Comparison of ENCODE assay signal across 1 cellular context in the genomic region with DNA sequence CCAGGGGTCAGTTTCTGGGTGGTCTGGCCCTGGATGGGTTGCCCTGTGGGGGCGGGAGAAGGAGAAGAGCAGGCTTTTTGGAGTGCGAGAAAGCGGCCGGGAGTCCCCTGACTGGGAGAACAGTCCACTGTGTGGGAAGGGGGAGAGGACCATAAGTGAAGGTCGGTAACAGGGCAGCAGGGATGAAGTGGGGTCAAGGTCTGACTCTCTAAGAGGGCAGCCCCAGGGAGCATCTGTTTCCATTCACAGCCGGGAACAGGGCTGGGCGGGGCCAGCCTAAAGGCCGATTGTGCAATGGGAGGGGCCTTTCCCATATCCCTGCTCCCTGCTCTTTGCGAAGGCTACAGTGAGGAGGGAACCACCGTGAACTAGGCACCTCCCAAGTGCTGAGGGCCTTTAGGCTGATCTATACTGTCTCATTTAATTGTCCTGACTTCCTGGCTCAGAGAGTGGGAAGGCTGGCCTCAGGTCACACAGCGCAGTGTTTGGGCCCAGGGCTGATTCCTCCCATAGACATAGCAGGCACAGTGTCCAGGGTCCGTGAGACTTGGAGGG.
A peak's percentile ranks its signal among the peaks of the same experiment; 100 is the strongest.
TF ChIP-seq lines count a peak whose summit lies in the region.

No MANE protein-coding gene starts in this region.

TF ChIP-seq in HepG2, 621 proteins besides CTCF, POLR2A, EP300 and RAD21 (continues in another document):
- TF ChIP-seq, protein P1, sequence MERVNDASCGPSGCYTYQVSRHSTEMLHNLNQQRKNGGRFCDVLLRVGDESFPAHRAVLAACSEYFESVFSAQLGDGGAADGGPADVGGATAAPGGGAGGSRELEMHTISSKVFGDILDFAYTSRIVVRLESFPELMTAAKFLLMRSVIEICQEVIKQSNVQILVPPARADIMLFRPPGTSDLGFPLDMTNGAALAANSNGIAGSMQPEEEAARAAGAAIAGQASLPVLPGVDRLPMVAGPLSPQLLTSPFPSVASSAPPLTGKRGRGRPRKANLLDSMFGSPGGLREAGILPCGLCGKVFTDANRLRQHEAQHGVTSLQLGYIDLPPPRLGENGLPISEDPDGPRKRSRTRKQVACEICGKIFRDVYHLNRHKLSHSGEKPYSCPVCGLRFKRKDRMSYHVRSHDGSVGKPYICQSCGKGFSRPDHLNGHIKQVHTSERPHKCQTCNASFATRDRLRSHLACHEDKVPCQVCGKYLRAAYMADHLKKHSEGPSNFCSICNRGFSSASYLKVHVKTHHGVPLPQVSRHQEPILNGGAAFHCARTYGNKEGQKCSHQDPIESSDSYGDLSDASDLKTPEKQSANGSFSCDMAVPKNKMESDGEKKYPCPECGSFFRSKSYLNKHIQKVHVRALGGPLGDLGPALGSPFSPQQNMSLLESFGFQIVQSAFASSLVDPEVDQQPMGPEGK (CRISPR knock-in tag; IDR thresholded peaks at IDR 0.05): peak; percentile 60; the same call in 1 of the 2 replicates
- TF ChIP-seq, protein P2, sequence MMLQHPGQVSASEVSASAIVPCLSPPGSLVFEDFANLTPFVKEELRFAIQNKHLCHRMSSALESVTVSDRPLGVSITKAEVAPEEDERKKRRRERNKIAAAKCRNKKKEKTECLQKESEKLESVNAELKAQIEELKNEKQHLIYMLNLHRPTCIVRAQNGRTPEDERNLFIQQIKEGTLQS (CRISPR knock-in tag; IDR thresholded peaks at IDR 0.05): no peak
- no peak for TF ChIP-seq KDM6A (CRISPR knock-in tag; IDR thresholded peaks at IDR 0.05; ENCODE audit: low read depth)
- peak; percentile 40; the same call in 1 of the 2 replicates for TF ChIP-seq TARDBP (CRISPR knock-in tag; IDR thresholded peaks at IDR 0.05)
- TF ChIP-seq ZNF296 (CRISPR knock-in tag; conservative IDR thresholded peaks at IDR 0.05): no peak
- no peak for TF ChIP-seq ARNT (IDR thresholded peaks at IDR 0.05)
- TF ChIP-seq SALL2 (CRISPR knock-in tag; IDR thresholded peaks at IDR 0.05): no peak
- TF ChIP-seq CHCHD3 (CRISPR knock-in tag; IDR thresholded peaks at IDR 0.05): no peak
- TF ChIP-seq, protein P3, sequence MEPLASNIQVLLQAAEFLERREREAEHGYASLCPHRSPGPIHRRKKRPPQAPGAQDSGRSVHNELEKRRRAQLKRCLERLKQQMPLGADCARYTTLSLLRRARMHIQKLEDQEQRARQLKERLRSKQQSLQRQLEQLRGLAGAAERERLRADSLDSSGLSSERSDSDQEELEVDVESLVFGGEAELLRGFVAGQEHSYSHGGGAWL (CRISPR knock-in tag; IDR thresholded peaks at IDR 0.05): no peak
- TF ChIP-seq CREM (IDR thresholded peaks at IDR 0.05): no peak
- no peak for TF ChIP-seq CREM (CRISPR knock-in tag; IDR thresholded peaks at IDR 0.05)
- TF ChIP-seq ZBTB1 (CRISPR knock-in tag; IDR thresholded peaks at IDR 0.05; ENCODE audit: borderline replicate concordance): no peak
- TF ChIP-seq, protein P4, sequence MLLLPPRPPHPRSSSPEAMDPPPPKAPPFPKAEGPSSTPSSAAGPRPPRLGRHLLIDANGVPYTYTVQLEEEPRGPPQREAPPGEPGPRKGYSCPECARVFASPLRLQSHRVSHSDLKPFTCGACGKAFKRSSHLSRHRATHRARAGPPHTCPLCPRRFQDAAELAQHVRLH (CRISPR knock-in tag; IDR thresholded peaks at IDR 0.05; ENCODE audit: borderline replicate concordance, low read depth): no peak
- TF ChIP-seq SP1 (IDR thresholded peaks at IDR 0.05): no peak
- 0 out of 2 replicates have a peak, but pooled peaks have one; percentile 20 for TF ChIP-seq SP1 (CRISPR knock-in tag; IDR thresholded peaks at IDR 0.05)
- no peak for TF ChIP-seq GLI4 (CRISPR knock-in tag; IDR thresholded peaks at IDR 0.05; ENCODE audit: borderline replicate concordance)
- peak; percentile 93 for TF ChIP-seq CEBPG (CRISPR knock-in tag; IDR thresholded peaks at IDR 0.05)
- TF ChIP-seq, protein P5, sequence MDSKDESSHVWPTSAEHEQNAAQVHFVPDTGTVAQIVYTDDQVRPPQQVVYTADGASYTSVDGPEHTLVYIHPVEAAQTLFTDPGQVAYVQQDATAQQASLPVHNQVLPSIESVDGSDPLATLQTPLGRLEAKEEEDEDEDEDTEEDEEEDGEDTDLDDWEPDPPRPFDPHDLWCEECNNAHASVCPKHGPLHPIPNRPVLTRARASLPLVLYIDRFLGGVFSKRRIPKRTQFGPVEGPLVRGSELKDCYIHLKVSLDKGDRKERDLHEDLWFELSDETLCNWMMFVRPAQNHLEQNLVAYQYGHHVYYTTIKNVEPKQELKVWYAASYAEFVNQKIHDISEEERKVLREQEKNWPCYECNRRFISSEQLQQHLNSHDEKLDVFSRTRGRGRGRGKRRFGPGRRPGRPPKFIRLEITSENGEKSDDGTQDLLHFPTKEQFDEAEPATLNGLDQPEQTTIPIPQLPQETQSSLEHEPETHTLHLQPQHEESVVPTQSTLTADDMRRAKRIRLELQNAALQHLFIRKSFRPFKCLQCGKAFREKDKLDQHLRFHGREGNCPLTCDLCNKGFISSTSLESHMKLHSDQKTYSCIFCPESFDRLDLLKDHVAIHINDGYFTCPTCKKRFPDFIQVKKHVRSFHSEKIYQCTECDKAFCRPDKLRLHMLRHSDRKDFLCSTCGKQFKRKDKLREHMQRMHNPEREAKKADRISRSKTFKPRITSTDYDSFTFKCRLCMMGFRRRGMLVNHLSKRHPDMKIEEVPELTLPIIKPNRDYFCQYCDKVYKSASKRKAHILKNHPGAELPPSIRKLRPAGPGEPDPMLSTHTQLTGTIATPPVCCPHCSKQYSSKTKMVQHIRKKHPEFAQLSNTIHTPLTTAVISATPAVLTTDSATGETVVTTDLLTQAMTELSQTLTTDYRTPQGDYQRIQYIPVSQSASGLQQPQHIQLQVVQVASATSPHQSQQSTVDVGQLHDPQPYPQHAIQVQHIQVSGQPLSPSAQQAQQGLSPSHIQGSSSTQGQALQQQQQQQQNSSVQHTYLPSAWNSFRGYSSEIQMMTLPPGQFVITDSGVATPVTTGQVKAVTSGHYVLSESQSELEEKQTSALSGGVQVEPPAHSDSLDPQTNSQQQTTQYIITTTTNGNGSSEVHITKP (CRISPR knock-in tag; IDR thresholded peaks at IDR 0.05; ENCODE audit: low read depth): peak; percentile 71
- TF ChIP-seq NR2F2 (IDR thresholded peaks at IDR 0.05; ENCODE audit: borderline replicate concordance, low read depth): peak; percentile 64; the same call in 1 of the 2 replicates
- no peak for TF ChIP-seq MED13 (CRISPR knock-in tag; IDR thresholded peaks at IDR 0.05)
- TF ChIP-seq ZNF251 (CRISPR knock-in tag; IDR thresholded peaks at IDR 0.05): no peak
- TF ChIP-seq ZNF7 (CRISPR knock-in tag; IDR thresholded peaks at IDR 0.05): 0 out of 2 replicates have a peak, but pooled peaks have one; percentile 47
- TF ChIP-seq RXRA (CRISPR knock-in tag; IDR thresholded peaks at IDR 0.05): peak; percentile 75
- no peak for TF ChIP-seq MAZ (IDR thresholded peaks at IDR 0.05; ENCODE audit: borderline replicate concordance, low read depth, low read length)
- TF ChIP-seq MAZ (CRISPR knock-in tag; IDR thresholded peaks at IDR 0.05; ENCODE audit: low read depth): peak; percentile 32; the same call in 1 of the 2 replicates
- TF ChIP-seq, protein P6, sequence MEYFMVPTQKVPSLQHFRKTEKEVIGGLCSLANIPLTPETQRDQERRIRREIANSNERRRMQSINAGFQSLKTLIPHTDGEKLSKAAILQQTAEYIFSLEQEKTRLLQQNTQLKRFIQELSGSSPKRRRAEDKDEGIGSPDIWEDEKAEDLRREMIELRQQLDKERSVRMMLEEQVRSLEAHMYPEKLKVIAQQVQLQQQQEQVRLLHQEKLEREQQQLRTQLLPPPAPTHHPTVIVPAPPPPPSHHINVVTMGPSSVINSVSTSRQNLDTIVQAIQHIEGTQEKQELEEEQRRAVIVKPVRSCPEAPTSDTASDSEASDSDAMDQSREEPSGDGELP (IDR thresholded peaks at IDR 0.05; ENCODE audit: borderline replicate concordance, low read depth): 0 out of 2 replicates have a peak, but pooled peaks have one; percentile 28
- TF ChIP-seq LCORL (IDR thresholded peaks at IDR 0.05): no peak
- peak; percentile 46; the same call in 1 of the 2 replicates for TF ChIP-seq LCORL (CRISPR knock-in tag; IDR thresholded peaks at IDR 0.05)
- TF ChIP-seq NR2F6 (IDR thresholded peaks at IDR 0.05): peak; percentile 84
- TF ChIP-seq NR2F6 (CRISPR knock-in tag; IDR thresholded peaks at IDR 0.05): peak; percentile 90
- TF ChIP-seq NR2F1 (CRISPR knock-in tag; IDR thresholded peaks at IDR 0.05): peak; percentile 52 to 79; a peak in 3 of 4 replicates
- TF ChIP-seq ZNF263 (CRISPR knock-in tag; IDR thresholded peaks at IDR 0.05): 0 out of 2 replicates have a peak, but pooled peaks have one; percentile 21
- TF ChIP-seq CCDC6 (CRISPR knock-in tag; IDR thresholded peaks at IDR 0.05): no peak
- peak; percentile 67 for TF ChIP-seq HNF4A (CRISPR knock-in tag; IDR thresholded peaks at IDR 0.05)
- peak; percentile 28; the same call in 1 of the 2 replicates for TF ChIP-seq SALL1 (CRISPR knock-in tag; IDR thresholded peaks at IDR 0.05)
- TF ChIP-seq ZNF674 (CRISPR knock-in tag; IDR thresholded peaks at IDR 0.05; ENCODE audit: low read depth): no peak
- TF ChIP-seq FOXO1 (CRISPR knock-in tag; IDR thresholded peaks at IDR 0.05): no peak
- no peak for TF ChIP-seq ZNF468 (CRISPR knock-in tag; IDR thresholded peaks at IDR 0.05)
- TF ChIP-seq SKI (IDR thresholded peaks at IDR 0.05; ENCODE audit: partially characterized antibody): peak; percentile 42
- peak; percentile 75 for TF ChIP-seq ZMYM3 (CRISPR knock-in tag; IDR thresholded peaks at IDR 0.05)
- TF ChIP-seq, protein P7, sequence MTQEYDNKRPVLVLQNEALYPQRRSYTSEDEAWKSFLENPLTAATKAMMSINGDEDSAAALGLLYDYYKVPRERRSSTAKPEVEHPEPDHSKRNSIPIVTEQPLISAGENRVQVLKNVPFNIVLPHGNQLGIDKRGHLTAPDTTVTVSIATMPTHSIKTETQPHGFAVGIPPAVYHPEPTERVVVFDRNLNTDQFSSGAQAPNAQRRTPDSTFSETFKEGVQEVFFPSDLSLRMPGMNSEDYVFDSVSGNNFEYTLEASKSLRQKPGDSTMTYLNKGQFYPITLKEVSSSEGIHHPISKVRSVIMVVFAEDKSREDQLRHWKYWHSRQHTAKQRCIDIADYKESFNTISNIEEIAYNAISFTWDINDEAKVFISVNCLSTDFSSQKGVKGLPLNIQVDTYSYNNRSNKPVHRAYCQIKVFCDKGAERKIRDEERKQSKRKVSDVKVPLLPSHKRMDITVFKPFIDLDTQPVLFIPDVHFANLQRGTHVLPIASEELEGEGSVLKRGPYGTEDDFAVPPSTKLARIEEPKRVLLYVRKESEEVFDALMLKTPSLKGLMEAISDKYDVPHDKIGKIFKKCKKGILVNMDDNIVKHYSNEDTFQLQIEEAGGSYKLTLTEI (CRISPR knock-in tag; conservative IDR thresholded peaks at IDR 0.05): no peak
- TF ChIP-seq IRX3 (CRISPR knock-in tag; IDR thresholded peaks at IDR 0.05; ENCODE audit: borderline replicate concordance, low read depth): peak; percentile 13; the same call in 1 of the 2 replicates
- no peak for TF ChIP-seq ZNF124 (CRISPR knock-in tag; IDR thresholded peaks at IDR 0.05)
- TF ChIP-seq RARA (CRISPR knock-in tag; IDR thresholded peaks at IDR 0.05): peak; percentile 72
- TF ChIP-seq NR2C2 (CRISPR knock-in tag; IDR thresholded peaks at IDR 0.05; ENCODE audit: borderline replicate concordance): peak; percentile 47; the same call in 1 of the 2 replicates
- TF ChIP-seq, protein P8, sequence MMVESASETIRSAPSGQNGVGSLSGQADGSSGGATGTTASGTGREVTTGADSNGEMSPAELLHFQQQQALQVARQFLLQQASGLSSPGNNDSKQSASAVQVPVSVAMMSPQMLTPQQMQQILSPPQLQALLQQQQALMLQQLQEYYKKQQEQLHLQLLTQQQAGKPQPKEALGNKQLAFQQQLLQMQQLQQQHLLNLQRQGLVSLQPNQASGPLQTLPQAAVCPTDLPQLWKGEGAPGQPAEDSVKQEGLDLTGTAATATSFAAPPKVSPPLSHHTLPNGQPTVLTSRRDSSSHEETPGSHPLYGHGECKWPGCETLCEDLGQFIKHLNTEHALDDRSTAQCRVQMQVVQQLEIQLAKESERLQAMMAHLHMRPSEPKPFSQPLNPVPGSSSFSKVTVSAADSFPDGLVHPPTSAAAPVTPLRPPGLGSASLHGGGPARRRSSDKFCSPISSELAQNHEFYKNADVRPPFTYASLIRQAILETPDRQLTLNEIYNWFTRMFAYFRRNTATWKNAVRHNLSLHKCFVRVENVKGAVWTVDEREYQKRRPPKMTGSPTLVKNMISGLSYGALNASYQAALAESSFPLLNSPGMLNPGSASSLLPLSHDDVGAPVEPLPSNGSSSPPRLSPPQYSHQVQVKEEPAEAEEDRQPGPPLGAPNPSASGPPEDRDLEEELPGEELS (CRISPR knock-in tag; IDR thresholded peaks at IDR 0.05): 0 out of 2 replicates have a peak, but pooled peaks have one; percentile 28
- TF ChIP-seq ZNF383 (CRISPR knock-in tag; IDR thresholded peaks at IDR 0.05; ENCODE audit: borderline replicate concordance): no peak
- peak; percentile 97 for TF ChIP-seq CEBPB (IDR thresholded peaks at IDR 0.05; ENCODE audit: borderline replicate concordance, low read depth, low read length)
- TF ChIP-seq, protein P9, sequence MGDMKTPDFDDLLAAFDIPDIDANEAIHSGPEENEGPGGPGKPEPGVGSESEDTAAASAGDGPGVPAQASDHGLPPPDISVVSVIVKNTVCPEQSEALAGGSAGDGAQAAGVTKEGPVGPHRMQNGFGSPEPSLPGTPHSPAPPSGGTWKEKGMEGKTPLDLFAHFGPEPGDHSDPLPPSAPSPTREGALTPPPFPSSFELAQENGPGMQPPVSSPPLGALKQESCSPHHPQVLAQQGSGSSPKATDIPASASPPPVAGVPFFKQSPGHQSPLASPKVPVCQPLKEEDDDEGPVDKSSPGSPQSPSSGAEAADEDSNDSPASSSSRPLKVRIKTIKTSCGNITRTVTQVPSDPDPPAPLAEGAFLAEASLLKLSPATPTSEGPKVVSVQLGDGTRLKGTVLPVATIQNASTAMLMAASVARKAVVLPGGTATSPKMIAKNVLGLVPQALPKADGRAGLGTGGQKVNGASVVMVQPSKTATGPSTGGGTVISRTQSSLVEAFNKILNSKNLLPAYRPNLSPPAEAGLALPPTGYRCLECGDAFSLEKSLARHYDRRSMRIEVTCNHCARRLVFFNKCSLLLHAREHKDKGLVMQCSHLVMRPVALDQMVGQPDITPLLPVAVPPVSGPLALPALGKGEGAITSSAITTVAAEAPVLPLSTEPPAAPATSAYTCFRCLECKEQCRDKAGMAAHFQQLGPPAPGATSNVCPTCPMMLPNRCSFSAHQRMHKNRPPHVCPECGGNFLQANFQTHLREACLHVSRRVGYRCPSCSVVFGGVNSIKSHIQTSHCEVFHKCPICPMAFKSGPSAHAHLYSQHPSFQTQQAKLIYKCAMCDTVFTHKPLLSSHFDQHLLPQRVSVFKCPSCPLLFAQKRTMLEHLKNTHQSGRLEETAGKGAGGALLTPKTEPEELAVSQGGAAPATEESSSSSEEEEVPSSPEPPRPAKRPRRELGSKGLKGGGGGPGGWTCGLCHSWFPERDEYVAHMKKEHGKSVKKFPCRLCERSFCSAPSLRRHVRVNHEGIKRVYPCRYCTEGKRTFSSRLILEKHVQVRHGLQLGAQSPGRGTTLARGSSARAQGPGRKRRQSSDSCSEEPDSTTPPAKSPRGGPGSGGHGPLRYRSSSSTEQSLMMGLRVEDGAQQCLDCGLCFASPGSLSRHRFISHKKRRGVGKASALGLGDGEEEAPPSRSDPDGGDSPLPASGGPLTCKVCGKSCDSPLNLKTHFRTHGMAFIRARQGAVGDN (CRISPR knock-in tag; IDR thresholded peaks at IDR 0.05): 0 out of 2 replicates have a peak, but pooled peaks have one; percentile 16
